10 cellular contexts compared by ENCODE assay signal in genomic region chr20:24948396-24948938, GRCh38. TPM values are rescaled to one million over a fixed set of nuclear protein-coding genes. Genes with fewer than 3 reads are reported as not detected.
DNase-seq lines count a peak whose midpoint lies in the region; ATAC-seq and TF ChIP-seq lines count a peak whose summit lies in the region.
"Not testable (repeated sequence)": the region's sequence is repeated elsewhere in the genome, so short reads cannot be mapped to it uniquely, and the experiment has no call there.
"Had no signal": no experiment of that assay in that cellular context is flagged by ENCODE, and none has a peak within 500 bp of the region (broad histone marks: within the 10 kb centered on the region; RNA-seq: fewer than 3 reads in every experiment).

No MANE protein-coding gene starts in this region.

- H3K27me3 ChIP-seq in HL-60 (ENCODE audit: insufficient read depth, poor library complexity, severe bottlenecking); upper lobe of left lung: not testable (repeated sequence)

- H3K4me3 ChIP-seq in HL-60 (replicated peaks; ENCODE audit: insufficient read depth, low read length), result peak overlapping the region; percentile 69; the same call in 1 of the 2 replicates
- not testable (repeated sequence) for H3K4me3 ChIP-seq in upper lobe of left lung

- H3K4me1 Mint-ChIP-seq in CD14-positive monocyte, result peaks cover 57% of the 10 kb centered on the region
- peaks cover 27% of the 10 kb centered on the region for H3K4me1 Mint-ChIP-seq in activated CD4-positive, alpha-beta T cell treated with anti-CD3 and anti-CD28 coated beads for 36 hours
- peaks cover 55% of the 10 kb centered on the region for H3K4me1 Mint-ChIP-seq in activated CD8-positive, alpha-beta memory T cell treated with anti-CD3 and anti-CD28 coated beads, Interleukin-2, amount 10 ng/mL, durations not matched to agents 7 days and 5 days
- peaks cover 34% of the 10 kb centered on the region for H3K4me1 Mint-ChIP-seq in activated naive CD4-positive, alpha-beta T cell treated with anti-CD3 and anti-CD28 coated beads for 36 hours (ENCODE audit: low read depth)
- peaks cover 74% of the 10 kb centered on the region for H3K4me1 Mint-ChIP-seq in central memory CD8-positive, alpha-beta T cell
- H3K4me1 Mint-ChIP-seq in natural killer cell treated with Interleukin-12 subunit alpha and Interleukin-12 subunit beta and Interleukin-15 and Interleukin-18, amount 100 ng/mL, for 72 hours (ENCODE audit: low read depth in 2 of 2), result peaks cover 72 to 79% of the 10 kb centered on the region in 2 donors

- not testable (repeated sequence) for H3K36me3 ChIP-seq in upper lobe of left lung

- not testable (repeated sequence) for TF ChIP-seq EP300 in upper lobe of left lung (IDR thresholded peaks at IDR 0.05)

- peak overlapping the region in 4 of 7 donors; percentile 70 to 88 (median 75) for H3K27ac Mint-ChIP-seq in CD14-positive monocyte
- H3K27ac Mint-ChIP-seq in activated CD4-positive, alpha-beta T cell treated with anti-CD3 and anti-CD28 coated beads for 36 hours, result peak overlapping the region; percentile 94
- peak overlapping the region; percentile 100 for H3K27ac Mint-ChIP-seq in activated CD8-positive, alpha-beta memory T cell treated with anti-CD3 and anti-CD28 coated beads, Interleukin-2, amount 10 ng/mL, durations not matched to agents 7 days and 5 days
- H3K27ac Mint-ChIP-seq in activated naive CD4-positive, alpha-beta T cell treated with anti-CD3 and anti-CD28 coated beads for 36 hours, result peak overlapping the region; percentile 96
- H3K27ac Mint-ChIP-seq in central memory CD8-positive, alpha-beta T cell (ENCODE audit: low read depth), result peak overlapping the region; percentile 96
- peak overlapping the region; percentile 97 to 98 for H3K27ac Mint-ChIP-seq in natural killer cell treated with Interleukin-12 subunit alpha and Interleukin-12 subunit beta and Interleukin-15 and Interleukin-18, amount 100 ng/mL, for 72 hours

- peak overlapping the region in 1 of 2 donors; percentile 83 for H3K4me3 Mint-ChIP-seq in CD14-positive monocyte
- H3K4me3 Mint-ChIP-seq in activated CD4-positive, alpha-beta T cell treated with anti-CD3 and anti-CD28 coated beads for 36 hours, result peak overlapping the region; percentile 59
- H3K4me3 Mint-ChIP-seq in activated CD8-positive, alpha-beta memory T cell treated with anti-CD3 and anti-CD28 coated beads, Interleukin-2, amount 10 ng/mL, durations not matched to agents 7 days and 5 days, result peak overlapping the region; percentile 96
- H3K4me3 Mint-ChIP-seq in activated naive CD4-positive, alpha-beta T cell treated with anti-CD3 and anti-CD28 coated beads for 36 hours, result peak overlapping the region; percentile 72
- H3K4me3 Mint-ChIP-seq in central memory CD8-positive, alpha-beta T cell, result peak overlapping the region; percentile 99
- peak overlapping the region; percentile 91 for H3K4me3 Mint-ChIP-seq in natural killer cell treated with Interleukin-12 subunit alpha and Interleukin-12 subunit beta and Interleukin-15 and Interleukin-18, amount 100 ng/mL, for 72 hours

- not testable (repeated sequence) for H3K36me3 Mint-ChIP-seq in CD14-positive monocyte
- peaks cover 23% of the 10 kb centered on the region for H3K36me3 Mint-ChIP-seq in activated CD4-positive, alpha-beta T cell treated with anti-CD3 and anti-CD28 coated beads for 36 hours (ENCODE audit: low read depth)
- H3K36me3 Mint-ChIP-seq in activated CD8-positive, alpha-beta memory T cell treated with anti-CD3 and anti-CD28 coated beads, Interleukin-2, amount 10 ng/mL, durations not matched to agents 7 days and 5 days, result peaks cover 71% of the 10 kb centered on the region
- peaks cover 37% of the 10 kb centered on the region for H3K36me3 Mint-ChIP-seq in activated naive CD4-positive, alpha-beta T cell treated with anti-CD3 and anti-CD28 coated beads for 36 hours (ENCODE audit: low read depth)
- H3K36me3 Mint-ChIP-seq in central memory CD8-positive, alpha-beta T cell (ENCODE audit: insufficient read depth), result peaks cover 47% of the 10 kb centered on the region
- H3K36me3 Mint-ChIP-seq in natural killer cell treated with Interleukin-12 subunit alpha and Interleukin-12 subunit beta and Interleukin-15 and Interleukin-18, amount 100 ng/mL, for 72 hours, result peaks cover 39% of the 10 kb centered on the region

- intact Hi-C loops in CD14-positive monocyte (cut with micrococcal nuclease), result not testable (repeated sequence)
- intact Hi-C loops in activated CD4-positive, alpha-beta T cell treated with anti-CD3 and anti-CD28 coated beads for 36 hours (cut with DNase I, micrococcal nuclease), result loop anchor here in 1 of 2 experiments (5.0 kb wide), 1 partner anchor 364 kb away; no protein-coding TSS in a partner anchor
- intact Hi-C loops in activated naive CD4-positive, alpha-beta T cell treated with anti-CD3 and anti-CD28 coated beads for 36 hours (cut with micrococcal nuclease), result loop anchor here (2.0 to 10.0 kb wide), 5 partner anchors 290 to 1591 kb away; partner anchors contain the start of genes ABHD12 and GINS1

- DNase-seq in CD14-positive monocyte (ENCODE audit: low spot score); HL-60 (ENCODE audit: low read depth in 1 of 2, low spot score in 1 of 2); activated CD4-positive, alpha-beta T cell treated with anti-CD3 and anti-CD28 coated beads for 36 hours; activated CD8-positive, alpha-beta memory T cell treated with anti-CD3 and anti-CD28 coated beads, Interleukin-2, amount 10 ng/mL, durations not matched to agents 7 days and 5 days; activated naive CD4-positive, alpha-beta T cell treated with anti-CD3 and anti-CD28 coated beads for 36 hours; central memory CD8-positive, alpha-beta T cell (ENCODE audit: low spot score in 2 of 2); natural killer cell treated with Interleukin-12 subunit alpha and Interleukin-12 subunit beta and Interleukin-15 and Interleukin-18, amount 100 ng/mL, for 72 hours (ENCODE audit: low spot score); upper lobe of left lung: not testable (repeated sequence)

- not testable (repeated sequence) for ATAC-seq in activated CD4-positive, alpha-beta T cell treated with anti-CD3 and anti-CD28 coated beads for 36 hours; activated CD8-positive, alpha-beta memory T cell treated with anti-CD3 and anti-CD28 coated beads, Interleukin-2, amount 10 ng/mL, durations not matched to agents 7 days and 5 days; central memory CD8-positive, alpha-beta T cell (replicated peaks; ENCODE audit: extremely low read depth, poor library complexity, severe bottlenecking); natural killer cell treated with Interleukin-12 subunit alpha and Interleukin-12 subunit beta and Interleukin-15 and Interleukin-18, amount 100 ng/mL, for 72 hours; upper lobe of left lung (ENCODE audit: low FRiP score in 2 of 2)

- WGBS in upper lobe of left lung, 2 donors, result 54 to 62% methylated on average over 4 of the region's 4 CpGs

- H3K4me1 ChIP-seq in upper lobe of left lung, result not testable (repeated sequence)

- POLR2A ChIA-PET in activated CD4-positive, alpha-beta T cell treated with anti-CD3 and anti-CD28 coated beads for 36 hours (lab: Charles Lee), result not testable (repeated sequence)

- not testable (repeated sequence) for TF ChIP-seq POLR2A in upper lobe of left lung (IDR thresholded peaks at IDR 0.05)

- H3K9me3 ChIP-seq in upper lobe of left lung, result not testable (repeated sequence)

- peaks cover 25 to 36% (median 29%) of the 10 kb centered on the region in 7 donors for H3K9me3 Mint-ChIP-seq in CD14-positive monocyte
- H3K9me3 Mint-ChIP-seq in activated CD4-positive, alpha-beta T cell treated with anti-CD3 and anti-CD28 coated beads for 36 hours (ENCODE audit: low read depth), result peaks cover 30% of the 10 kb centered on the region
- peaks cover 20% of the 10 kb centered on the region for H3K9me3 Mint-ChIP-seq in activated CD8-positive, alpha-beta memory T cell treated with anti-CD3 and anti-CD28 coated beads, Interleukin-2, amount 10 ng/mL, durations not matched to agents 7 days and 5 days (ENCODE audit: low read depth)
- peaks cover 34% of the 10 kb centered on the region for H3K9me3 Mint-ChIP-seq in activated naive CD4-positive, alpha-beta T cell treated with anti-CD3 and anti-CD28 coated beads for 36 hours
- H3K9me3 Mint-ChIP-seq in central memory CD8-positive, alpha-beta T cell, result peaks cover 12% of the 10 kb centered on the region
- H3K9me3 Mint-ChIP-seq in natural killer cell treated with Interleukin-12 subunit alpha and Interleukin-12 subunit beta and Interleukin-15 and Interleukin-18, amount 100 ng/mL, for 72 hours, result peaks cover 20% of the 10 kb centered on the region

- H3K27ac ChIP-seq in HL-60 (replicated peaks) (peak overlapping the region; percentile 93), upper lobe of left lung (peak overlapping the region in 3 of 4 donors; percentile 34 to 90 (median 89))

- H3K27me3 Mint-ChIP-seq in CD14-positive monocyte (ENCODE audit: low read depth in 3 of 3); activated CD4-positive, alpha-beta T cell treated with anti-CD3 and anti-CD28 coated beads for 36 hours; activated CD8-positive, alpha-beta memory T cell treated with anti-CD3 and anti-CD28 coated beads, Interleukin-2, amount 10 ng/mL, durations not matched to agents 7 days and 5 days; activated naive CD4-positive, alpha-beta T cell treated with anti-CD3 and anti-CD28 coated beads for 36 hours (ENCODE audit: low read depth); central memory CD8-positive, alpha-beta T cell; natural killer cell treated with Interleukin-12 subunit alpha and Interleukin-12 subunit beta and Interleukin-15 and Interleukin-18, amount 100 ng/mL, for 72 hours: not testable (repeated sequence)

- CTCF ChIA-PET in activated CD4-positive, alpha-beta T cell treated with anti-CD3 and anti-CD28 coated beads for 36 hours (lab: Charles Lee), result not testable (repeated sequence)
- CTCF ChIA-PET in activated CD8-positive, alpha-beta memory T cell treated with anti-CD3 and anti-CD28 coated beads, Interleukin-2, amount 10 ng/mL, durations not matched to agents 7 days and 5 days (lab: Charles Lee), result interaction anchor here (1.6 to 4.7 kb wide), 3 partner anchors 12 to 17 kb away, joined by 3 to 33 read pairs (median 5); no protein-coding TSS in a partner anchor
- CTCF ChIA-PET in activated naive CD4-positive, alpha-beta T cell treated with anti-CD3 and anti-CD28 coated beads for 36 hours (lab: Charles Lee), result interaction anchor here (1.5 kb wide), 1 partner anchor 18 kb away, joined by 5 read pairs; no protein-coding TSS in a partner anchor

- TF ChIP-seq CTCF in CD14-positive monocyte (IDR thresholded peaks at IDR 0.05); HL-60 (IDR thresholded peaks at IDR 0.05; ENCODE audit: insufficient read depth, low read length); upper lobe of left lung (IDR thresholded peaks at IDR 0.05): not testable (repeated sequence)

RNA-seq across cellular contexts. Expression of gene CST7, which starts 0.6 kb away (rescaled TPM):
- 1 to 10 TPM; 1.8 to 3.2 TPM for polyA plus RNA-seq in CD14-positive monocyte
- 10 to 100 TPM; 10.7 to 14.0 TPM for total RNA-seq in activated CD4-positive, alpha-beta T cell treated with anti-CD3 and anti-CD28 coated beads for 36 hours
- total RNA-seq in activated CD8-positive, alpha-beta memory T cell treated with anti-CD3 and anti-CD28 coated beads, Interleukin-2, amount 10 ng/mL, durations not matched to agents 7 days and 5 days, result 100 to 1,000 TPM; 177 to 202 TPM
- total RNA-seq in activated naive CD4-positive, alpha-beta T cell treated with anti-CD3 and anti-CD28 coated beads for 36 hours, result 10 to 100 TPM; 37.8 to 43.1 TPM
- 100 to 1,000 TPM in 1 of 2 donors, 10 to 100 TPM in 1; 77.8 to 129 TPM for total RNA-seq in natural killer cell treated with Interleukin-12 subunit alpha and Interleukin-12 subunit beta and Interleukin-15 and Interleukin-18, amount 100 ng/mL, for 72 hours
- total RNA-seq in upper lobe of left lung, result 10 to 100 TPM in 5 of 6 donors, not detected in 1; 13.7 to 28.3 (median 15.4) TPM
- total RNA-seq: A172, G401 had no signal

RNA-seq across cellular contexts. Expression of gene APMAP, which starts 44.1 kb away (rescaled TPM):
- polyA plus RNA-seq in CD14-positive monocyte, result 10 to 100 TPM; 73.2 to 74.0 TPM
- total RNA-seq in activated CD4-positive, alpha-beta T cell treated with anti-CD3 and anti-CD28 coated beads for 36 hours, result 10 to 100 TPM; 26.8 to 34.0 TPM
- total RNA-seq in activated CD8-positive, alpha-beta memory T cell treated with anti-CD3 and anti-CD28 coated beads, Interleukin-2, amount 10 ng/mL, durations not matched to agents 7 days and 5 days, result 10 to 100 TPM; 47.5 to 56.0 TPM
- total RNA-seq in activated naive CD4-positive, alpha-beta T cell treated with anti-CD3 and anti-CD28 coated beads for 36 hours, result 10 to 100 TPM; 46.9 to 50.9 TPM
- total RNA-seq in natural killer cell treated with Interleukin-12 subunit alpha and Interleukin-12 subunit beta and Interleukin-15 and Interleukin-18, amount 100 ng/mL, for 72 hours, result 100 to 1,000 TPM; 109 to 206 TPM
- 10 to 100 TPM; 31.4 to 80.1 (median 55.5) TPM for total RNA-seq in upper lobe of left lung
